In the genomic region with DNA sequence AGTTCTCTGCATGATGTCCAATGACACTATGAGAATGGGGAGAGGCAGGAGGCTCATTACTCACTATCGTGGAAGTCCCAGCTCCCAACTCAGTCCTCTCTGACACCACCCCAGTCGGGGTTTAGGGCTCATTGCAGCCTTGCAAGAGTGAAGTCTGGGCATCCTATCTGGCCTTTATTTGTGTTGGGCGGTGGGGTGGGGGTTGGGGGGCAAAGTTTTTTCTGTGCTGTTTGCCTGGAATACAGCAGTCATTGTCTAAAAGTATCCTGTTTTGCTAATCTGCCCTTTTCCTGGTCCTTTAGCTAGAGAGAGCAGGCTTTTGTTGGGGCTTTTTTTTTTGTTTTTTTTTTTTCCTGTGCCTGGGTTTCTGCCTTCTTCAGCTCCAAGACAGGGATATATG, we compare ENCODE assay signal across 26 cellular contexts.
"Had no signal": no experiment of that assay in that cellular context is flagged by ENCODE, and none has a peak within 500 bp of the region (broad histone marks: within the 10 kb centered on the region; RNA-seq: fewer than 3 reads in every experiment).

No MANE protein-coding gene starts in this region.

- H3K27me3 ChIP-seq: ascending aorta, body of pancreas, Peyer's patch, SJCRH30 had no signal

- FAIRE-seq: bronchial epithelial cell had no signal

- H3K36me3 ChIP-seq: ascending aorta, Peyer's patch, SJCRH30 had no signal

- H3K4me3 ChIP-seq: ascending aorta, body of pancreas, Peyer's patch, SJCRH30 had no signal

- DNase-seq: activated CD4-positive, alpha-beta T cell treated with anti-CD3 and anti-CD28 coated beads for 4 hours; activated CD4-positive, alpha-beta T cell treated with anti-CD3 and anti-CD28 coated beads, Interleukin-2, amount 50 U/mL, for 4 hours; activated CD8-positive, alpha-beta memory T cell treated with anti-CD3 and anti-CD28 coated beads, Interleukin-2, amount 50 U/mL, for 48 hours; activated CD8-positive, alpha-beta T cell treated with anti-CD3 and anti-CD28 coated beads, Interleukin-2, amount 10 ng/mL, durations not matched to agents 7 days and 5 days; activated effector memory CD4-positive, alpha-beta T cell treated with Interleukin-2 at 50 U/mL for 16 hours; activated naive CD4-positive, alpha-beta T cell treated with Interleukin-2 at 50 U/mL for 16 hours; activated naive CD8-positive, alpha-beta T cell treated with anti-CD3 and anti-CD28 coated beads, Interleukin-2, amount 50 U/mL, for 24 hours; activated T-cell treated with anti-CD3 and anti-CD28 coated beads, Interleukin-2, amount 50 U/mL, for 24 hours; amniotic stem cell; body of pancreas; central memory CD4-positive, alpha-beta T cell; Kasumi-1; KBM-7; NCI-H1105 treated with DMSO at 0.1 percent for 48 hours; NCI-H146; NCI-H2029 treated with DMSO at 0.1 percent for 48 hours; NCI-H510A treated with DMSO at 0.1 percent for 48 hours; NCI-H69; NK-92 treated with Interleukin-12 subunit alpha and Interleukin-12 subunit beta, amount 100 ng/mL, for 24 hours; OCI-M1; Peyer's patch; Right ventricle myocardium superior; SJCRH30 had no signal

- H3K27ac ChIP-seq: ascending aorta, body of pancreas, Peyer's patch, RWPE1, SJCRH30 had no signal

- H3K4me1 ChIP-seq: body of pancreas, Peyer's patch had no signal

- H3K9me3 ChIP-seq: ascending aorta, body of pancreas, Peyer's patch, SJCRH30 had no signal
